In genomic region chr3:32422943-32423342, GRCh38 we compare ENCODE assay signal across 11 cellular contexts. TPM values are rescaled to one million over a fixed set of nuclear protein-coding genes. Genes with fewer than 3 reads are reported as not detected.
DNase-seq lines count a peak whose midpoint lies in the region; ATAC-seq, FAIRE-seq and TF ChIP-seq lines count a peak whose summit lies in the region.
"Had no signal": no experiment of that assay in that cellular context is flagged by ENCODE, and none has a peak within 500 bp of the region (broad histone marks: within the 10 kb centered on the region; RNA-seq: fewer than 3 reads in every experiment).

No MANE protein-coding gene starts in this region.

- POLR2A ChIA-PET in RWPE1 (lab: Yijun Ruan, JAX; ENCODE audit: low non-redundant PET): no interaction called here

- peaks cover 34 to 44% (median 40%) of the 10 kb centered on the region in 4 donors for H3K4me1 ChIP-seq in esophagus muscularis mucosa

- peak overlapping the region; percentile 27; the same call in 1 of the 2 replicates for H3K27ac ChIP-seq in RWPE1
- peak overlapping the region in 2 of 4 donors; percentile 58 to 75 for H3K27ac ChIP-seq in esophagus muscularis mucosa (replicated peaks in 1 of 4)

- H3K4me1 Mint-ChIP-seq in activated T-cell treated with anti-CD3 and anti-CD28 coated beads, Interleukin-2, amount 50 U/mL, for 24 hours (ENCODE audit: low read depth): peaks cover 97% of the 10 kb centered on the region
- peaks cover 65 to 90% of the 10 kb centered on the region in 2 donors for H3K4me1 Mint-ChIP-seq in stimulated activated naive B cell treated with anti-CD40 and anti-IgM and Interleukin-4, amounts not matched to agents 10 μg/mL and 1 μg/mL and 100 μg/mL, for 72 hours

- H3K9me3 Mint-ChIP-seq in activated T-cell treated with anti-CD3 and anti-CD28 coated beads, Interleukin-2, amount 50 U/mL, for 24 hours: no peaks in the 10 kb centered on the region
- H3K9me3 Mint-ChIP-seq in stimulated activated naive B cell treated with anti-CD40 and anti-IgM and Interleukin-4, amounts not matched to agents 10 μg/mL and 1 μg/mL and 100 μg/mL, for 72 hours: peaks cover 0 to 3% of the 10 kb centered on the region in 2 donors

- no peak for TF ChIP-seq POLR2A in esophagus muscularis mucosa (IDR thresholded peaks at IDR 0.05; ENCODE audit: low read depth)

- CTCF ChIA-PET in RWPE1 (lab: Yijun Ruan, JAX): no interaction called here

- intact Hi-C loops in esophagus muscularis mucosa (cut with DNase I): no loop called here

- 79% methylated on average over 2 of the region's 2 CpGs for WGBS in esophagus muscularis mucosa

- H3K27me3 Mint-ChIP-seq in activated T-cell treated with anti-CD3 and anti-CD28 coated beads, Interleukin-2, amount 50 U/mL, for 24 hours: no peaks in the 10 kb centered on the region
- H3K27me3 Mint-ChIP-seq in stimulated activated naive B cell treated with anti-CD40 and anti-IgM and Interleukin-4, amounts not matched to agents 10 μg/mL and 1 μg/mL and 100 μg/mL, for 72 hours: no peaks in the 10 kb centered on the region

- DNase-seq in activated T-cell treated with anti-CD3 and anti-CD28 coated beads, Interleukin-2, amount 50 U/mL, for 24 hours: no peak
- no peak for DNase-seq in activated T-cell treated with anti-CD3 and anti-CD28 coated beads, Interleukin-2, amount 50 U/mL, for 1 hour
- DNase-seq in RWPE1 (ENCODE audit: low spot score): no peak
- DNase-seq in esophagus muscularis mucosa (ENCODE audit: extremely low spot score): peak; percentile 90
- no peak for DNase-seq in stimulated activated naive B cell treated with anti-CD40 and anti-IgM and Interleukin-4, amounts not matched to agents 10 μg/mL and 1 μg/mL and 100 μg/mL, for 72 hours
- no peak for DNase-seq in frontal cortex (ENCODE audit: low spot score in 2 of 2)
- DNase-seq in DMS79 treated with DMSO at 0.1 percent for 48 hours (lab: John Stamatoyannopoulos, UW): no peak
- DNase-seq: effector CD8-positive, alpha-beta T cell; NCI-H1048; NK-92 treated with Interleukin-12 subunit alpha and Interleukin-12 subunit beta, amount 100 ng/mL, for 24 hours had no signal

- no peaks in the 10 kb centered on the region for H3K9me3 ChIP-seq in esophagus muscularis mucosa

- no peak for FAIRE-seq in frontal cortex (lab: Jason Lieb, UNC)

- no peaks in the 10 kb centered on the region for H3K36me3 ChIP-seq in esophagus muscularis mucosa

- H3K36me3 Mint-ChIP-seq in activated T-cell treated with anti-CD3 and anti-CD28 coated beads, Interleukin-2, amount 50 U/mL, for 24 hours (ENCODE audit: low read depth): peaks cover 1% of the 10 kb centered on the region
- peaks cover 13 to 21% of the 10 kb centered on the region in 2 donors for H3K36me3 Mint-ChIP-seq in stimulated activated naive B cell treated with anti-CD40 and anti-IgM and Interleukin-4, amounts not matched to agents 10 μg/mL and 1 μg/mL and 100 μg/mL, for 72 hours

- H3K4me3 Mint-ChIP-seq in activated T-cell treated with anti-CD3 and anti-CD28 coated beads, Interleukin-2, amount 50 U/mL, for 24 hours: no peak overlapping the region
- no peak overlapping the region for H3K4me3 Mint-ChIP-seq in stimulated activated naive B cell treated with anti-CD40 and anti-IgM and Interleukin-4, amounts not matched to agents 10 μg/mL and 1 μg/mL and 100 μg/mL, for 72 hours

- peak overlapping the region; percentile 90 for H3K27ac Mint-ChIP-seq in activated T-cell treated with anti-CD3 and anti-CD28 coated beads, Interleukin-2, amount 50 U/mL, for 24 hours
- H3K27ac Mint-ChIP-seq in stimulated activated naive B cell treated with anti-CD40 and anti-IgM and Interleukin-4, amounts not matched to agents 10 μg/mL and 1 μg/mL and 100 μg/mL, for 72 hours: peak overlapping the region; percentile 95

- TF ChIP-seq EP300 in esophagus muscularis mucosa (IDR thresholded peaks at IDR 0.05): no peak

- no peaks in the 10 kb centered on the region for H3K27me3 ChIP-seq in esophagus muscularis mucosa

- no peak overlapping the region for H3K4me3 ChIP-seq in esophagus muscularis mucosa

- ATAC-seq in stimulated activated naive B cell treated with anti-CD40 and anti-IgM and Interleukin-4, amounts not matched to agents 10 μg/mL and 1 μg/mL and 100 μg/mL, for 72 hours (replicated peaks): no peak
- no peak for ATAC-seq in HG03097 (IDR thresholded peaks at IDR 0.05; ENCODE audit: low FRiP score, unreplicated experiment)

- TF ChIP-seq CTCF in RWPE1 (conservative IDR thresholded peaks at IDR 0.05; ENCODE audit: low read depth) (no peak), esophagus muscularis mucosa (IDR thresholded peaks at IDR 0.05) (no peak)

RNA-seq across cellular contexts. Expression of gene CMTM7, which starts 31.3 kb away (rescaled TPM):
- 10 to 100 TPM in 1 of 4 donors, 1 to 10 TPM in 3; 8.2 to 10.8 (median 8.5) TPM for total RNA-seq in esophagus muscularis mucosa
- total RNA-seq in frontal cortex: 0.41 TPM
